Comparison of ENCODE assay signal across 3 cellular contexts in the genomic region with DNA sequence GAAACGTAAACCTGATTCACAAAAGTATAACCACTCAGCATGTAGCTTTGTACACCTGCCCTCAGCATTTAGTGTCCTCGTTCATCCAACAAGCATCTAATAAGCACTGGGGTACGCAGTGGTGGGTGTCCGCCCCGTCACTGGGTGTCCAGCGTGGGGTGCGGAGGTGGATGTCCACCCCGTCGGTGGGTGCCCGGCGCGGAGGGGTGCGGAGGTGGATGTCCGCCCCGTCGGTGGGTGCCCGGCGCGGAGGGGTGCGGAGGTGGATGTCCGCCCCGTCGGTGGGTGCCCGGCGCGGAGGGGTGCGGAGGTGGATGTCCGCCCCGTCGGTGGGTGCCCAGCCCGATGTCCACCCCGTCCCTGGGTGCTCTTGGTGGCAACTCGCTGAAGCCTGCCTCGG. TPM values are rescaled to one million over a fixed set of nuclear protein-coding genes. Genes with fewer than 3 reads are reported as not detected.
"Had no signal": no experiment of that assay in that cellular context is flagged by ENCODE, and none has a peak within 500 bp of the region (broad histone marks: within the 10 kb centered on the region; RNA-seq: fewer than 3 reads in every experiment).

No MANE protein-coding gene starts in this region.

RNA-seq across cellular contexts. Expression of a gene that starts 4.5 kb away (rescaled TPM):
- total RNA-seq: ascending aorta had no signal

RNA-seq across cellular contexts. Expression of a gene that starts 41.3 kb away (rescaled TPM):
- total RNA-seq: ascending aorta, bronchial epithelial cell, cardiac muscle cell had no signal
